8 cellular contexts compared by ENCODE assay signal in genomic region chr1:23344987-23345472, GRCh38. TPM values are rescaled to one million over a fixed set of nuclear protein-coding genes. Genes with fewer than 3 reads are reported as not detected.
DNase-seq lines count a peak whose midpoint lies in the region; TF ChIP-seq lines count a peak whose summit lies in the region.

No MANE protein-coding gene starts in this region.

- H3K36me3 Mint-ChIP-seq in activated naive CD8-positive, alpha-beta T cell treated with anti-CD3 and anti-CD28 coated beads for 36 hours = peaks cover 26% of the 10 kb centered on the region

- H3K4me3 ChIP-seq in BLaER1 treated with 17β-estradiol and CSF1 and Interleukin-3, amounts not matched to agents 10 nM and 100 nM = peak overlapping the region; percentile 71 to 89 (median 80)
- H3K4me3 ChIP-seq in suprapubic skin = peak overlapping the region; percentile 62

- DNase-seq in HK-2 (ENCODE audit: unreplicated experiment) (peak; percentile 38), iPS-NIHi7 (ENCODE audit: extremely low spot score) (peak; percentile 15), suprapubic skin (ENCODE audit: low spot score in 2 of 2) (no peak), kidney tubule cell (ENCODE audit: low spot score) (no peak), NCI-H1436 treated with DMSO at 0.1 percent for 48 hours (lab: John Stamatoyannopoulos, UW) (no peak), NCI-H2196 (lab: John Stamatoyannopoulos, UW; ENCODE audit: unreplicated experiment) (no peak)
- no peak for DNase-seq in activated naive CD8-positive, alpha-beta T cell treated with anti-CD3 and anti-CD28 coated beads for 36 hours

- H3K4me1 Mint-ChIP-seq in activated naive CD8-positive, alpha-beta T cell treated with anti-CD3 and anti-CD28 coated beads for 36 hours = peaks cover 32% of the 10 kb centered on the region

- WGBS in suprapubic skin = 18% methylated on average over 8 of the region's 8 CpGs

- peak overlapping the region; percentile 76 to 95 (median 85) for H3K4me2 ChIP-seq in BLaER1 treated with 17β-estradiol and CSF1 and Interleukin-3, amounts not matched to agents 10 nM and 100 nM

- no peak for TF ChIP-seq EP300 in suprapubic skin (IDR thresholded peaks at IDR 0.05)

- peak overlapping the region; percentile 94 to 99 (median 99) for H3K9ac ChIP-seq in BLaER1 treated with 17β-estradiol and CSF1 and Interleukin-3, amounts not matched to agents 10 nM and 100 nM

- peak overlapping the region; percentile 85 to 100 (median 97) for H3K27ac ChIP-seq in BLaER1 treated with 17β-estradiol and CSF1 and Interleukin-3, amounts not matched to agents 10 nM and 100 nM
- H3K27ac ChIP-seq in suprapubic skin = peak overlapping the region; percentile 94

- no peaks in the 10 kb centered on the region for H3K27me3 ChIP-seq in BLaER1 treated with 17β-estradiol and CSF1 and Interleukin-3, amounts not matched to agents 10 nM and 100 nM
- no peaks in the 10 kb centered on the region for H3K27me3 ChIP-seq in suprapubic skin

- peaks cover 22 to 35% (median 31%) of the 10 kb centered on the region in 10 experiments for H3K4me1 ChIP-seq in BLaER1 treated with 17β-estradiol and CSF1 and Interleukin-3, amounts not matched to agents 10 nM and 100 nM
- H3K4me1 ChIP-seq in suprapubic skin = peaks cover 37% of the 10 kb centered on the region

- peak overlapping the region; percentile 93 for H3K27ac Mint-ChIP-seq in activated naive CD8-positive, alpha-beta T cell treated with anti-CD3 and anti-CD28 coated beads for 36 hours

- no peak for TF ChIP-seq CTCF in suprapubic skin (IDR thresholded peaks at IDR 0.05)

- peaks cover 0 to 13% (median 8%) of the 10 kb centered on the region in 11 experiments; a peak in 9 of 22 replicates for H3K36me3 ChIP-seq in BLaER1 treated with 17β-estradiol and CSF1 and Interleukin-3, amounts not matched to agents 10 nM and 100 nM
- H3K36me3 ChIP-seq in suprapubic skin = no peaks in the 10 kb centered on the region

- no peaks in the 10 kb centered on the region for H3K27me3 Mint-ChIP-seq in activated naive CD8-positive, alpha-beta T cell treated with anti-CD3 and anti-CD28 coated beads for 36 hours

- TF ChIP-seq POLR2A in suprapubic skin (IDR thresholded peaks at IDR 0.05) = no peak

- no peaks in the 10 kb centered on the region for H3K9me3 Mint-ChIP-seq in activated naive CD8-positive, alpha-beta T cell treated with anti-CD3 and anti-CD28 coated beads for 36 hours

- peaks cover 0 to 13% (median 9%) of the 10 kb centered on the region in 11 experiments; a peak in 8 of 22 replicates for H3K9me3 ChIP-seq in BLaER1 treated with 17β-estradiol and CSF1 and Interleukin-3, amounts not matched to agents 10 nM and 100 nM (replicated peaks in 1 of 11)
- no peaks in the 10 kb centered on the region for H3K9me3 ChIP-seq in suprapubic skin

- peaks cover 32 to 35% (median 34%) of the 10 kb centered on the region in 11 experiments for H4K20me1 ChIP-seq in BLaER1 treated with 17β-estradiol and CSF1 and Interleukin-3, amounts not matched to agents 10 nM and 100 nM

- H3K4me3 Mint-ChIP-seq in activated naive CD8-positive, alpha-beta T cell treated with anti-CD3 and anti-CD28 coated beads for 36 hours = peak overlapping the region; percentile 86

RNA-seq across cellular contexts. Expression of gene HNRNPR, which starts 0.9 kb away (rescaled TPM):
- 100 to 1,000 TPM; 207 to 212 TPM for total RNA-seq in activated naive CD8-positive, alpha-beta T cell treated with anti-CD3 and anti-CD28 coated beads for 36 hours
- 10 to 100 TPM; 60.9 to 85.3 (median 66.0) TPM for total RNA-seq in suprapubic skin

RNA-seq across cellular contexts. Expression of gene ZNF436, which starts 24.6 kb away (rescaled TPM):
- 1 to 10 TPM; 3.7 to 4.4 TPM for total RNA-seq in activated naive CD8-positive, alpha-beta T cell treated with anti-CD3 and anti-CD28 coated beads for 36 hours
- total RNA-seq in suprapubic skin = 10 to 100 TPM; 21.1 to 38.2 (median 30.3) TPM

Comparison
In these comparisons a context has a peak if more than half of its experiments do, and no peak if none do; other contexts are left out.
1. DNase-seq: peak in HK-2 (single experiment) and iPS-NIHi7 (single experiment); none in activated naive CD8-positive, alpha-beta T cell treated with anti-CD3 and anti-CD28 coated beads for 36 hours (single experiment), suprapubic skin (0 of 2), kidney tubule cell (single experiment), NCI-H1436 treated with DMSO at 0.1 percent for 48 hours (single experiment) and NCI-H2196 (single experiment).
2. RNA of gene ZNF436, which starts 24.6 kb away (total RNA-seq): 21.1 to 38.2 TPM in suprapubic skin; 3.7 to 4.4 TPM in activated naive CD8-positive, alpha-beta T cell treated with anti-CD3 and anti-CD28 coated beads for 36 hours; every median in the first group is over 4 times any median in the second.